8 cellular contexts compared by ENCODE assay signal in the genomic region with DNA sequence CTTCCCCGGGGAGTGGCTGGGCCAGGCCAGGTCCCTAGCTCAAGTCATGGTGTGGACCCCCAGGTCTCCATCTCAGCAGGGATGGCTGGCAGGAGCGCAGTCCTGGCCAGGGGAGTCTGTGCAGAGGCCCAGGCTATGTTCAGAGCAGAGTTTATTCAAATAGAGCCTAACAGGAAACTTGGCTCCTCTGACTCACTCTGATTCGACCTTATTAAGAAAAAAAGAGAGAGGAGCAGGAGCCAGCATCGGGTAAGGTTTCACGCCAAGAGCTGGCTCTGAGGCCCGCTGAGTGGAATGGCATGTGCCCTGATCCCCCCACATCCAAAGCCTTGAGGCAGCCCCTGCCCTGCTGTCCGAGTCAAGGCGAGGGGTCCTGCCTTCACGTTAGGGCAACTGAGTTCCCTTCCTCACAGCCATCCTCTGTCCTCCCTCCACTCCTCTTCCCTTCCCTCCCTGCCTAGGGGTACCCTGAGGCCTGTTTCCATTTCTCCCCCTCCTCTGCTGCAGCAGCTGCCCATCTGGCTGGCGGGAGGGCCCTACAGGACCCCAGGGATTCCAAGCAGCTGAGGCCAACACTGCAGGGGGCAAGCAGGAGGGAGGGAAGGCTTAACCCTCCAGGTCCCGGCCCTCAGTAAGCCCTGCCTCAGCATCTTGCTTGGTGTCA. TPM values are rescaled to one million over a fixed set of nuclear protein-coding genes. Genes with fewer than 3 reads are reported as not detected.
DNase-seq lines count a peak whose midpoint lies in the region; ATAC-seq, FAIRE-seq and TF ChIP-seq lines count a peak whose summit lies in the region.

No MANE protein-coding gene starts in this region.

- peak in 1 of 3 donors; percentile 20 for ATAC-seq in natural killer cell
- ATAC-seq in GM18867 (IDR thresholded peaks at IDR 0.05; ENCODE audit: unreplicated experiment): no peak

- peaks cover 50% of the 10 kb centered on the region for H3K4me1 Mint-ChIP-seq in T-helper 1 cell treated with Interleukin-12 subunit alpha and Interleukin-12 subunit beta and Interleukin-4 antibody, amounts not matched to agents 30 μg/mL and 1 μg/mL, for 36 hours (ENCODE audit: low read depth)
- peaks cover 18 to 35% of the 10 kb centered on the region in 2 donors for H3K4me1 Mint-ChIP-seq in natural killer cell

- no peak for FAIRE-seq in D721Med (lab: Jason Lieb, UNC)

- TF ChIP-seq CTCF in natural killer cell (IDR thresholded peaks at IDR 0.05) (no peak), D721Med (IDR thresholded peaks at IDR 0.05; ENCODE audit: insufficient read depth, missing control alignments) (no peak), GM13976 (IDR thresholded peaks at IDR 0.05; ENCODE audit: borderline replicate concordance, control extremely low read depth, extremely low read depth, insufficient read depth, missing control alignments) (no peak)

- no peaks in the 10 kb centered on the region for H3K9me3 Mint-ChIP-seq in T-helper 1 cell treated with Interleukin-12 subunit alpha and Interleukin-12 subunit beta and Interleukin-4 antibody, amounts not matched to agents 30 μg/mL and 1 μg/mL, for 36 hours
- no peaks in the 10 kb centered on the region for H3K9me3 Mint-ChIP-seq in natural killer cell

- peak overlapping the region; percentile 9 for H3K4me3 Mint-ChIP-seq in T-helper 1 cell treated with Interleukin-12 subunit alpha and Interleukin-12 subunit beta and Interleukin-4 antibody, amounts not matched to agents 30 μg/mL and 1 μg/mL, for 36 hours
- H3K4me3 Mint-ChIP-seq in natural killer cell: no peak overlapping the region

- in situ Hi-C loops in GM13976 (cut with MboI; ENCODE audit: low sequenced_read_pairs, unreplicated experiment): no loop called here

- H3K27me3 Mint-ChIP-seq in T-helper 1 cell treated with Interleukin-12 subunit alpha and Interleukin-12 subunit beta and Interleukin-4 antibody, amounts not matched to agents 30 μg/mL and 1 μg/mL, for 36 hours (ENCODE audit: low read depth): peaks cover 15% of the 10 kb centered on the region
- H3K27me3 Mint-ChIP-seq in natural killer cell (ENCODE audit: low read depth in 2 of 2): peaks cover 18 to 30% of the 10 kb centered on the region in 2 donors

- intact Hi-C loops in natural killer cell (cut with micrococcal nuclease): no loop called here

- H3K27ac Mint-ChIP-seq in T-helper 1 cell treated with Interleukin-12 subunit alpha and Interleukin-12 subunit beta and Interleukin-4 antibody, amounts not matched to agents 30 μg/mL and 1 μg/mL, for 36 hours: peak overlapping the region; percentile 85
- peak overlapping the region; percentile 31 to 60 for H3K27ac Mint-ChIP-seq in natural killer cell

- DNase-seq in activated CD8-positive, alpha-beta memory T cell treated with anti-CD3 and anti-CD28 coated beads for 24 hours: peak; percentile 70
- no peak for DNase-seq in activated CD8-positive, alpha-beta memory T cell treated with anti-CD3 and anti-CD28 coated beads, Interleukin-2, amount 50 U/mL, for 4 hours
- peak; percentile 10 to 84 for DNase-seq in dermis microvascular lymphatic vessel endothelial cell (ENCODE audit: low read depth in 2 of 2)
- DNase-seq in natural killer cell: no peak
- DNase-seq in D721Med (ENCODE audit: insufficient read length, low spot score): no peak
- no peak for DNase-seq in GM13976 (ENCODE audit: low spot score)

- no peaks in the 10 kb centered on the region for H3K36me3 Mint-ChIP-seq in T-helper 1 cell treated with Interleukin-12 subunit alpha and Interleukin-12 subunit beta and Interleukin-4 antibody, amounts not matched to agents 30 μg/mL and 1 μg/mL, for 36 hours (ENCODE audit: low read depth)
- H3K36me3 Mint-ChIP-seq in natural killer cell: no peaks in the 10 kb centered on the region

RNA-seq across cellular contexts. Expression of a gene that starts 1.9 kb away (rescaled TPM):
- 0.13 and 0.38 TPM in 2 replicates for total RNA-seq in dermis microvascular lymphatic vessel endothelial cell
- 1 to 10 TPM; 1.1 to 1.4 (median 1.3) TPM for total RNA-seq in natural killer cell

RNA-seq across cellular contexts. Expression of a gene that starts 51.0 kb away (rescaled TPM):
- total RNA-seq in dermis microvascular lymphatic vessel endothelial cell (not detected in 2 replicates), natural killer cell (not detected)

Comparison
In these comparisons a context has a peak if more than half of its experiments do, and no peak if none do; other contexts are left out.
1. DNase-seq: peak in activated CD8-positive, alpha-beta memory T cell treated with anti-CD3 and anti-CD28 coated beads for 24 hours (single experiment) and dermis microvascular lymphatic vessel endothelial cell (2 of 2); none in activated CD8-positive, alpha-beta memory T cell treated with anti-CD3 and anti-CD28 coated beads, Interleukin-2, amount 50 U/mL, for 4 hours (single experiment), natural killer cell (single experiment), D721Med (single experiment) and GM13976 (single experiment).